Comparison of ENCODE assay signal across 24 cellular contexts in the genomic region with DNA sequence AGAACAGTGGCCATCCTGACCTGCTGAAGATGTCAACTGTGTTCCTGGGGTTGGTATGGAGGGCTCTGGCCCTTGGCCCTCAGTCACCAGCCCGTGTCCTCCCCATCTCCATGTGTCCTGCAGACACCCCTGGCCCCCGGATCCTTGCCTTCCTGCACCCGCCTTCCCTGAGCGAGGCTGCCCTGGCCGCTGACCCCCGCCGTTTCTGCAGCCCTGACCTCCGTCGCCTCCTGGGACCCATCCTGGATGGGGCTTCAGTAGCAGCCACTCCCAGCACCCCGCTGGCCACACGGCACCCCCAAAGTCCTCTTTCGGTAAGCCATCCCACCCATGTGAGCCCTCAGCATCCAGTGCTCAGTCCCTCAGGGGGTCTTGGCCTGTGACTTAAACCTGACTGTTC. TPM values are rescaled to one million over a fixed set of nuclear protein-coding genes. Genes with fewer than 3 reads are reported as not detected.
"Had no signal": no experiment of that assay in that cellular context is flagged by ENCODE, and none has a peak within 500 bp of the region (broad histone marks: within the 10 kb centered on the region; RNA-seq: fewer than 3 reads in every experiment).

No MANE protein-coding gene starts in this region.

- H3K9me3 ChIP-seq: pancreas, prostate gland, thyroid gland had no signal

- H3K27ac ChIP-seq: pancreas, prostate gland, right atrium auricular region, right lobe of liver, sigmoid colon, thoracic aorta, thyroid gland, tibial nerve, uterus had no signal

- ATAC-seq: naive thymus-derived CD4-positive, alpha-beta T cell; natural killer cell; pancreas; stimulated activated effector memory CD8-positive, alpha-beta T cell treated with anti-CD3 and anti-CD28 coated beads, Interleukin-12 subunit alpha, Interleukin-12 subunit beta, amount 100 ng/mL, for 72 hours; stimulated activated naive B cell treated with anti-CD40 and anti-IgM and Interleukin-4, amounts not matched to agents 10 μg/mL and 1 μg/mL and 100 μg/mL, for 72 hours had no signal

- DNase-seq: naive thymus-derived CD4-positive, alpha-beta T cell; natural killer cell; occipital lobe; pancreas; retina; right lobe of liver; sigmoid colon; small intestine; stimulated activated CD4-positive, alpha-beta T cell treated with anti-CD3 and anti-CD28 coated beads, Interleukin-15, amount 100 ng/mL, for 24 hours; stimulated activated CD4-positive, alpha-beta T cell treated with anti-CD3 and anti-CD28 coated beads, Interleukin-2, amount 100 ng/mL, for 24 hours; stimulated activated CD4-positive, alpha-beta T cell treated with anti-CD3 and anti-CD28 coated beads, Interleukin-2, amount 100 ng/mL, for 48 hours; stimulated activated CD4-positive, alpha-beta T cell treated with anti-CD3 and anti-CD28 coated beads, Interleukin-4, amount 100 ng/mL, for 24 hours; stimulated activated naive B cell treated with anti-CD40 and anti-IgM and Interleukin-4, amounts not matched to agents 10 μg/mL and 1 μg/mL and 100 μg/mL, for 72 hours; stimulated activated naive CD4-positive, alpha-beta T cell treated with Interleukin-2 at 50 U/mL for 16 hours; stomach; thyroid gland; trophoblast cell; uterus had no signal

- H3K4me1 ChIP-seq: pancreas, prostate gland, right atrium auricular region, stomach, thyroid gland, upper lobe of left lung, uterus had no signal

- H3K36me3 ChIP-seq: pancreas, prostate gland, right lobe of liver, uterus had no signal

- H3K4me3 ChIP-seq: pancreas, prostate gland, right atrium auricular region, right lobe of liver, sigmoid colon, stomach, thoracic aorta, thyroid gland, tibial nerve, upper lobe of left lung, uterus had no signal

- H3K27me3 ChIP-seq: pancreas, right atrium auricular region, right lobe of liver, sigmoid colon, stomach, thyroid gland, tibial nerve, upper lobe of left lung, uterus had no signal

RNA-seq across cellular contexts. Expression of a gene that starts 24.8 kb away (rescaled TPM):
- total RNA-seq: naive thymus-derived CD4-positive, alpha-beta T cell; natural killer cell had no signal
- polyA plus RNA-seq: naive thymus-derived CD4-positive, alpha-beta T cell had no signal
